In the genomic region with DNA sequence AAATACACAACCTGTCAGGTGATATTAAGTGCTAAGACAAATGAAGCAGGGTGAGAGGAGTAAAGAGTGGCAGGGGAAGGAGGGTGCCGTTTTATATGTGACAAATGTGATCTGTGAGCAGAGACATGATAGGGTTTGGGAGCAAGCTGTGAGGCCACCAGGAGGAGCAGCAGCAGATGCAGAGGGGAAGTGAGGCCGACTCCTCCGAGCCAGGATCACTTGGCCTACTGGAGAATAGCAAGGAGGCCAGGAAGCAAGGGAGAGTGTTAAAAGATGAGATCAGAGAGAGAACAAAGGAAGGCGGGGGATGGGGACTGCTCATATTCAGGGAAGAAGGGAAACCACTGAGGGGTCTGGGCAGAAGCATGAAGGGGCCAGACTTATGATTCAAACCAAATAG, we compare ENCODE assay signal across 11 cellular contexts.
DNase-seq lines count a peak whose midpoint lies in the region; ATAC-seq, FAIRE-seq and TF ChIP-seq lines count a peak whose summit lies in the region.
"Had no signal": no experiment of that assay in that cellular context is flagged by ENCODE, and none has a peak within 500 bp of the region (broad histone marks: within the 10 kb centered on the region; RNA-seq: fewer than 3 reads in every experiment).

No MANE protein-coding gene starts in this region.

- no peak overlapping the region for H3K27ac ChIP-seq in testis
- H3K27ac ChIP-seq: right lobe of liver had no signal

- 59 to 70% methylated on average over 4 of the region's 4 CpGs for WGBS in testis, 2 donors

- TF ChIP-seq CTCF in fibroblast of villous mesenchyme (IDR thresholded peaks at IDR 0.05; ENCODE audit: insufficient read depth, low read depth, low read length): peak; percentile 48
- no peak for TF ChIP-seq CTCF in testis (IDR thresholded peaks at IDR 0.05)

- intact Hi-C loops in testis (cut with DNase I; ENCODE audit: low total_unique reads): no loop called here

- H3K4me3 ChIP-seq in fibroblast of villous mesenchyme (ENCODE audit: low read depth, low read length): no peak overlapping the region
- H3K4me3 ChIP-seq in testis: no peak overlapping the region
- H3K4me3 ChIP-seq: right lobe of liver had no signal

- no peaks in the 10 kb centered on the region for H3K4me1 ChIP-seq in testis
- H3K4me1 ChIP-seq: right lobe of liver had no signal

- H3K27me3 ChIP-seq in testis: no peaks in the 10 kb centered on the region
- H3K27me3 ChIP-seq: right lobe of liver had no signal

- H3K36me3 ChIP-seq in testis (ENCODE audit: low read depth, missing control alignments): no peaks in the 10 kb centered on the region

- DNase-seq in NCI-H510A treated with DMSO at 0.1 percent for 48 hours (lab: John Stamatoyannopoulos, UW) (peak; percentile 62), NCI-H510A (lab: John Stamatoyannopoulos, UW) (no peak), OCI-M1 (lab: John Stamatoyannopoulos, UW) (peak; percentile 49), fibroblast of villous mesenchyme (ENCODE audit: low read depth) (peak; percentile 54), testis (peak; percentile 59), H54 (ENCODE audit: insufficient read length, low spot score) (no peak)
- DNase-seq: activated CD8-positive, alpha-beta T cell treated with anti-CD3 and anti-CD28 coated beads, Interleukin-2, amount 10 ng/mL, durations not matched to agents 7 days and 5 days; right lobe of liver had no signal

- FAIRE-seq in H54 (lab: Jason Lieb, UNC): no peak
- FAIRE-seq: endometrium had no signal

- no peaks in the 10 kb centered on the region for H3K9me3 ChIP-seq in testis
- H3K9me3 ChIP-seq: right lobe of liver had no signal

- no peak for TF ChIP-seq POLR2A in testis (IDR thresholded peaks at IDR 0.05)
- TF ChIP-seq POLR2A in H54 (IDR thresholded peaks at IDR 0.05; ENCODE audit: low read depth, low read length): no peak

- no peak for ATAC-seq in HG03457 (IDR thresholded peaks at IDR 0.05; ENCODE audit: unreplicated experiment)
- no peak for ATAC-seq in GM18868 (IDR thresholded peaks at IDR 0.05; ENCODE audit: unreplicated experiment)
- ATAC-seq: activated CD8-positive, alpha-beta T cell treated with anti-CD3 and anti-CD28 coated beads, Interleukin-2, amount 10 ng/mL, durations not matched to agents 7 days and 5 days had no signal

Comparison
In these comparisons a context has a peak if more than half of its experiments do, and no peak if none do; other contexts are left out.
1. DNase-seq: peak in NCI-H510A treated with DMSO at 0.1 percent for 48 hours (single experiment), OCI-M1 (single experiment), fibroblast of villous mesenchyme (single experiment) and testis (single experiment); none in NCI-H510A (single experiment) and H54 (single experiment).